In genomic region chr3:136749602-136750001, GRCh38 we compare ENCODE assay signal across 8 cellular contexts. TPM values are rescaled to one million over a fixed set of nuclear protein-coding genes. Genes with fewer than 3 reads are reported as not detected.
DNase-seq lines count a peak whose midpoint lies in the region; ATAC-seq and TF ChIP-seq lines count a peak whose summit lies in the region.
"Not testable (repeated sequence)": the region's sequence is repeated elsewhere in the genome, so short reads cannot be mapped to it uniquely, and the experiment has no call there.

No MANE protein-coding gene starts in this region.

- peaks cover 55% of the 10 kb centered on the region for H3K4me1 Mint-ChIP-seq in activated CD8-positive, alpha-beta T cell treated with anti-CD3 and anti-CD28 coated beads, Interleukin-2, amount 10 ng/mL, durations not matched to agents 7 days and 5 days (ENCODE audit: low read depth)
- H3K4me1 Mint-ChIP-seq in MCF 10A (ENCODE audit: insufficient read depth, unreplicated experiment), result peaks cover 17% of the 10 kb centered on the region

- H3K27ac ChIP-seq in ACC112 (ENCODE audit: low read depth, low read length), result peak overlapping the region; percentile 95
- peak overlapping the region; percentile 97 for H3K27ac ChIP-seq in HEK293 (ENCODE audit: extremely low read depth, low read depth, low read length)
- not testable (repeated sequence) for H3K27ac ChIP-seq in PC-3 (ENCODE audit: low read length)
- H3K27ac ChIP-seq in muscle layer of duodenum (ENCODE audit: low read length), result peak overlapping the region; percentile 95
- H3K27ac ChIP-seq in skin epidermis, result peak overlapping the region in 14 of 21 experiments; percentile 18 to 100 (median 99)

- not testable (repeated sequence) for H3K9me3 ChIP-seq in HEK293 (ENCODE audit: control insufficient read depth, insufficient read depth, low read depth, low read length); PC-3 (ENCODE audit: low read length); muscle layer of duodenum (ENCODE audit: control insufficient read depth in 1 of 2, low read length in 2 of 2)

- H3F3A ChIP-seq in PC-3 (ENCODE audit: low read length, unreplicated experiment), result not testable (repeated sequence)

- H3K4me2 ChIP-seq in PC-3 (ENCODE audit: low read length), result peak overlapping the region; percentile 94

- intact Hi-C loops in PC-3 (cut with micrococcal nuclease) (loop anchor here (10.0 kb wide), 1 partner anchor 185 kb away; no protein-coding TSS in a partner anchor), MCF 10A (cut with micrococcal nuclease) (loop anchor here (5.0 to 10.0 kb wide), 3 partner anchors 208 to 945 kb away; partner anchors contain the start of gene IL20RB)

- H3K27ac Mint-ChIP-seq in activated CD8-positive, alpha-beta T cell treated with anti-CD3 and anti-CD28 coated beads, Interleukin-2, amount 10 ng/mL, durations not matched to agents 7 days and 5 days, result peak overlapping the region; percentile 92
- H3K27ac Mint-ChIP-seq in MCF 10A (ENCODE audit: low read depth, unreplicated experiment), result peak overlapping the region; percentile 97

- CTCF ChIA-PET in HEK293 (lab: Yijun Ruan, JAX) (interaction anchor here (1.0 kb wide), 1 partner anchor 358 kb away, joined by 3 read pairs; no protein-coding TSS in a partner anchor), MCF 10A (lab: Yijun Ruan, JAX) (interaction anchor here (0.6 to 1.4 kb wide), 7 partner anchors 19 to 675 kb away, joined by 3 to 10 read pairs (median 3); partner anchors contain the start of gene MSL2)
- CTCF ChIA-PET in PC-3 (lab: Charles Lee), result not testable (repeated sequence)
- CTCF ChIA-PET in activated CD8-positive, alpha-beta T cell treated with anti-CD3 and anti-CD28 coated beads, Interleukin-2, amount 10 ng/mL, durations not matched to agents 7 days and 5 days (lab: Charles Lee), result interaction anchor here (0.6 to 2.1 kb wide), 4 partner anchors 250 to 363 kb away, joined by 3 to 9 read pairs (median 3); no protein-coding TSS in a partner anchor

- POLR2A ChIA-PET in HEK293 (lab: Yijun Ruan, JAX) (interaction anchor here (0.7 kb wide), 1 partner anchor 59 kb away, joined by 6 read pairs; no protein-coding TSS in a partner anchor), PC-3 (lab: Charles Lee; ENCODE audit: unreplicated experiment) (interaction anchor here (0.7 kb wide), 1 partner anchor 358 kb away, joined by 5 read pairs; no protein-coding TSS in a partner anchor), MCF 10A (lab: Yijun Ruan, JAX) (interaction anchor here (0.9 to 1.4 kb wide), 5 partner anchors 9 to 553 kb away, joined by 3 to 5 read pairs (median 4); partner anchors contain the start of gene MSL2)
- POLR2A ChIA-PET in activated CD8-positive, alpha-beta T cell treated with anti-CD3 and anti-CD28 coated beads, Interleukin-2, amount 10 ng/mL, durations not matched to agents 7 days and 5 days (lab: Charles Lee), result interaction anchor here (0.6 to 1.6 kb wide), 3 partner anchors 112 to 555 kb away, joined by 3 to 4 read pairs (median 4); partner anchors contain the start of gene NCK1

- H3K4me3 Mint-ChIP-seq in activated CD8-positive, alpha-beta T cell treated with anti-CD3 and anti-CD28 coated beads, Interleukin-2, amount 10 ng/mL, durations not matched to agents 7 days and 5 days, result peak overlapping the region; percentile 86
- H3K4me3 Mint-ChIP-seq in MCF 10A (ENCODE audit: unreplicated experiment), result peak overlapping the region; percentile 79

- H3K4me1 ChIP-seq in ACC112 (ENCODE audit: control insufficient read depth, insufficient read depth, low read length, unreplicated experiment) (peaks cover 24% of the 10 kb centered on the region), HEK293 (ENCODE audit: control insufficient read depth, insufficient read depth, low read length) (peaks cover 11% of the 10 kb centered on the region; the same call in 1 of the 2 replicates), muscle layer of duodenum (ENCODE audit: control insufficient read depth in 1 of 2, insufficient read depth in 2 of 2, low read length in 2 of 2) (peaks cover 19 to 21% of the 10 kb centered on the region in 2 donors)
- not testable (repeated sequence) for H3K4me1 ChIP-seq in PC-3 (ENCODE audit: insufficient read depth, low read length)

- not testable (repeated sequence) for H3K36me3 ChIP-seq in ACC112 (ENCODE audit: insufficient read depth, low read length); HEK293 (ENCODE audit: control insufficient read depth in 2 of 2, insufficient read depth in 1 of 2, low read length in 2 of 2); PC-3 (ENCODE audit: low read depth, low read length)
- H3K36me3 ChIP-seq in muscle layer of duodenum (ENCODE audit: control insufficient read depth in 1 of 2, insufficient read depth in 2 of 2, low read length in 2 of 2), result peaks cover 0 to 19% of the 10 kb centered on the region in 2 donors

- not testable (repeated sequence) for BruUV-seq in PC-3 (replicated peaks; lab: Mats Ljungman, UMichigan); MCF 10A (replicated peaks; lab: Mats Ljungman, UMichigan)

- peak overlapping the region; percentile 88 for H3K4me3 ChIP-seq in ACC112 (ENCODE audit: low read depth, low read length)
- H3K4me3 ChIP-seq in HEK293 (ENCODE audit: low read depth, low read length); skin epidermis: not testable (repeated sequence)
- peak overlapping the region; percentile 73; the same call in 1 of the 2 replicates for H3K4me3 ChIP-seq in PC-3 (ENCODE audit: low read length)
- peak overlapping the region; percentile 77 to 79 for H3K4me3 ChIP-seq in foreskin fibroblast (ENCODE audit: low read depth in 1 of 2, low read length in 2 of 2)
- H3K4me3 ChIP-seq in muscle layer of duodenum (ENCODE audit: low read depth in 1 of 2, low read length in 2 of 2), result peak overlapping the region; percentile 73 to 94

- H2AFZ ChIP-seq in ACC112 (ENCODE audit: low read length, unreplicated experiment); PC-3 (ENCODE audit: low read length): not testable (repeated sequence)

- peaks cover 19% of the 10 kb centered on the region for H3K36me3 Mint-ChIP-seq in activated CD8-positive, alpha-beta T cell treated with anti-CD3 and anti-CD28 coated beads, Interleukin-2, amount 10 ng/mL, durations not matched to agents 7 days and 5 days (ENCODE audit: low read depth)
- H3K36me3 Mint-ChIP-seq in MCF 10A (ENCODE audit: insufficient read depth, unreplicated experiment), result not testable (repeated sequence)

- H4K20me1 ChIP-seq in PC-3 (ENCODE audit: low read length), result not testable (repeated sequence)

- H3K79me2 ChIP-seq in ACC112 (ENCODE audit: control insufficient read depth, insufficient read depth, low read length, unreplicated experiment) (peaks cover 65% of the 10 kb centered on the region), PC-3 (ENCODE audit: low read length) (peaks cover 77% of the 10 kb centered on the region)

- TF ChIP-seq CTCF in HEK293 (tag by site-specific recombination; IDR thresholded peaks at IDR 0.05); PC-3 (conservative IDR thresholded peaks at IDR 0.05; ENCODE audit: low read depth, low read length); MCF 10A (IDR thresholded peaks at IDR 0.05; ENCODE audit: unreplicated experiment); foreskin fibroblast (IDR thresholded peaks at IDR 0.05; ENCODE audit: low read depth, low read length): not testable (repeated sequence)

- H3K9ac ChIP-seq in PC-3 (ENCODE audit: low read length), result peak overlapping the region; percentile 94; the same call in 1 of the 2 replicates

- DNase-seq in PC-3; activated CD8-positive, alpha-beta T cell treated with anti-CD3 and anti-CD28 coated beads, Interleukin-2, amount 10 ng/mL, durations not matched to agents 7 days and 5 days; MCF 10A (ENCODE audit: unreplicated experiment); foreskin fibroblast: not testable (repeated sequence)

- H3K9me3 Mint-ChIP-seq in activated CD8-positive, alpha-beta T cell treated with anti-CD3 and anti-CD28 coated beads, Interleukin-2, amount 10 ng/mL, durations not matched to agents 7 days and 5 days (ENCODE audit: insufficient read depth); MCF 10A (ENCODE audit: unreplicated experiment): not testable (repeated sequence)

- not testable (repeated sequence) for H3K27me3 ChIP-seq in ACC112 (ENCODE audit: insufficient read depth, low read length); PC-3 (ENCODE audit: low read length); muscle layer of duodenum (ENCODE audit: low read depth, low read length)

- not testable (repeated sequence) for H3K9me2 ChIP-seq in PC-3 (replicated peaks; ENCODE audit: low read length)

- H3K27me3 Mint-ChIP-seq in activated CD8-positive, alpha-beta T cell treated with anti-CD3 and anti-CD28 coated beads, Interleukin-2, amount 10 ng/mL, durations not matched to agents 7 days and 5 days (ENCODE audit: low read depth); MCF 10A (ENCODE audit: insufficient read depth, unreplicated experiment): not testable (repeated sequence)

- not testable (repeated sequence) for ATAC-seq in PC-3; activated CD8-positive, alpha-beta T cell treated with anti-CD3 and anti-CD28 coated beads, Interleukin-2, amount 10 ng/mL, durations not matched to agents 7 days and 5 days

TF ChIP-seq in HEK293, 187 proteins besides CTCF, POLR2A, EP300 and RAD21 (continues in another document):
- TF ChIP-seq, protein P1, sequence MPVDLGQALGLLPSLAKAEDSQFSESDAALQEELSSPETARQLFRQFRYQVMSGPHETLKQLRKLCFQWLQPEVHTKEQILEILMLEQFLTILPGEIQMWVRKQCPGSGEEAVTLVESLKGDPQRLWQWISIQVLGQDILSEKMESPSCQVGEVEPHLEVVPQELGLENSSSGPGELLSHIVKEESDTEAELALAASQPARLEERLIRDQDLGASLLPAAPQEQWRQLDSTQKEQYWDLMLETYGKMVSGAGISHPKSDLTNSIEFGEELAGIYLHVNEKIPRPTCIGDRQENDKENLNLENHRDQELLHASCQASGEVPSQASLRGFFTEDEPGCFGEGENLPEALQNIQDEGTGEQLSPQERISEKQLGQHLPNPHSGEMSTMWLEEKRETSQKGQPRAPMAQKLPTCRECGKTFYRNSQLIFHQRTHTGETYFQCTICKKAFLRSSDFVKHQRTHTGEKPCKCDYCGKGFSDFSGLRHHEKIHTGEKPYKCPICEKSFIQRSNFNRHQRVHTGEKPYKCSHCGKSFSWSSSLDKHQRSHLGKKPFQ (tag by site-specific recombination; IDR thresholded peaks at IDR 0.05), result 0 out of 2 replicates have a peak, but pooled peaks have one; percentile 62

RNA-seq across cellular contexts. Expression of gene STAG1, which starts 2.6 kb away (rescaled TPM):
- 13.1 and 14.6 TPM in 2 replicates for total RNA-seq in PC-3 (2014; rRNA removed)
- 10 to 100 TPM; 38.7 to 44.7 TPM for total RNA-seq in activated CD8-positive, alpha-beta T cell treated with anti-CD3 and anti-CD28 coated beads, Interleukin-2, amount 10 ng/mL, durations not matched to agents 7 days and 5 days
- 29.2 and 34.3 TPM in 2 replicates for total RNA-seq in MCF 10A (2022)
